23 cellular contexts compared by ENCODE assay signal in genomic region chr4:48307528-48307927, GRCh38.
DNase-seq lines count a peak whose midpoint lies in the region; ATAC-seq and FAIRE-seq lines count a peak whose summit lies in the region.
"Had no signal": no experiment of that assay in that cellular context is flagged by ENCODE, and none has a peak within 500 bp of the region (broad histone marks: within the 10 kb centered on the region; RNA-seq: fewer than 3 reads in every experiment).

No MANE protein-coding gene starts in this region.

- peak; percentile 53 for FAIRE-seq in urothelium cell line (lab: Jason Lieb, UNC)
- FAIRE-seq: endometrium, K562, TTC549 had no signal

- no peak for DNase-seq in urothelium cell line (ENCODE audit: low spot score)
- DNase-seq in NCI-H226: no peak
- no peak for DNase-seq in NCI-H82 treated with DMSO at 0.1 percent for 48 hours (lab: John Stamatoyannopoulos, UW; ENCODE audit: unreplicated experiment)
- DNase-seq in C1 segment of cervical spinal cord (lab: John Stamatoyannopoulos, UW): no peak
- DNase-seq: activated CD4-positive, CD25-positive, alpha-beta regulatory T cell treated with anti-CD3 and anti-CD28 coated beads, Interleukin-2, amount 50 U/mL, for 72 hours; activated CD8-positive, alpha-beta memory T cell treated with anti-CD3 and anti-CD28 coated beads, Interleukin-2, amount 10 ng/mL, durations not matched to agents 7 days and 5 days; activated naive CD4-positive, alpha-beta T cell treated with anti-CD3 and anti-CD28 coated beads, Interleukin-2, amount 50 U/mL, for 16 hours; DMS53; GF-D8; H9; MM.1S; NCI-H1417 treated with DMSO at 0.1 percent for 48 hours; NCI-H2107; NCI-H510A treated with DMSO at 0.1 percent for 48 hours; stimulated activated naive B cell treated with anti-CD40 and anti-IgM and Interleukin-4, amounts not matched to agents 10 μg/mL and 1 μg/mL and 100 μg/mL, for 72 hours; T-cell had no signal

- peak; percentile 85 for ATAC-seq in GM19025 (IDR thresholded peaks at IDR 0.05; ENCODE audit: low read depth, unreplicated experiment)
- peak; percentile 73 for ATAC-seq in GM21528 (IDR thresholded peaks at IDR 0.05; ENCODE audit: low FRiP score, unreplicated experiment)
- peak; percentile 68 for ATAC-seq in HG03175 (IDR thresholded peaks at IDR 0.05; ENCODE audit: unreplicated experiment)
- ATAC-seq: activated CD8-positive, alpha-beta memory T cell treated with anti-CD3 and anti-CD28 coated beads, Interleukin-2, amount 10 ng/mL, durations not matched to agents 7 days and 5 days; K562; Panc1; stimulated activated naive B cell treated with anti-CD40 and anti-IgM and Interleukin-4, amounts not matched to agents 10 μg/mL and 1 μg/mL and 100 μg/mL, for 72 hours; T-cell had no signal
